Comparison of ENCODE assay signal across 13 cellular contexts in genomic region chr17:46063239-46063638, GRCh38.
DNase-seq lines count a peak whose midpoint lies in the region; ATAC-seq and TF ChIP-seq lines count a peak whose summit lies in the region.
"Had no signal": no experiment of that assay in that cellular context is flagged by ENCODE, and none has a peak within 500 bp of the region (broad histone marks: within the 10 kb centered on the region; RNA-seq: fewer than 3 reads in every experiment).

No MANE protein-coding gene starts in this region.

- no peaks in the 10 kb centered on the region for H4K20me1 ChIP-seq in Karpas-422 (ENCODE audit: insufficient read depth, low read depth, low read length)

- H3K27me3 ChIP-seq in kidney epithelial cell (ENCODE audit: control insufficient read depth, insufficient read depth, low read length), result no peaks in the 10 kb centered on the region
- H3K27me3 ChIP-seq in Karpas-422 (ENCODE audit: low read length), result no peaks in the 10 kb centered on the region
- H3K27me3 ChIP-seq: BE2C had no signal

- H3K9me3 Mint-ChIP-seq in stimulated activated naive CD8-positive, alpha-beta T cell treated with anti-CD3 and anti-CD28 coated beads, Interleukin-15, Interleukin-2, amounts not matched to agents 100 ng/mL and 50 ng/mL, for 24 hours, result no peaks in the 10 kb centered on the region
- H3K9me3 Mint-ChIP-seq in stimulated activated naive CD8-positive, alpha-beta T cell treated with anti-CD3 and anti-CD28 coated beads, Interleukin-15, amount 100 ng/mL, for 72 hours, result no peaks in the 10 kb centered on the region
- H3K9me3 Mint-ChIP-seq: activated T-helper 2 cell treated with anti-CD3 and anti-CD28 coated beads, Interferon-gamma antibody, Interleukin-2, Interleukin-4, amounts not matched to agents 10 μg/mL and 5 μg/mL and 100 μg/mL, durations not matched to agents 14 hours and 24 hours and 36 hours; effector memory CD8-positive, alpha-beta T cell had no signal

- ATAC-seq in stimulated activated naive CD8-positive, alpha-beta T cell treated with anti-CD3 and anti-CD28 coated beads, Interleukin-15, amount 100 ng/mL, for 72 hours, result no peak
- ATAC-seq in GM19324 (IDR thresholded peaks at IDR 0.05; ENCODE audit: low FRiP score, unreplicated experiment) (no peak), HG03378 (IDR thresholded peaks at IDR 0.05; ENCODE audit: unreplicated experiment) (no peak)
- ATAC-seq: effector memory CD8-positive, alpha-beta T cell; sciatic nerve had no signal

- H3K27me3 Mint-ChIP-seq in stimulated activated naive CD8-positive, alpha-beta T cell treated with anti-CD3 and anti-CD28 coated beads, Interleukin-15, Interleukin-2, amounts not matched to agents 100 ng/mL and 50 ng/mL, for 24 hours, result no peaks in the 10 kb centered on the region
- H3K27me3 Mint-ChIP-seq in stimulated activated naive CD8-positive, alpha-beta T cell treated with anti-CD3 and anti-CD28 coated beads, Interleukin-15, amount 100 ng/mL, for 72 hours, result no peaks in the 10 kb centered on the region
- H3K27me3 Mint-ChIP-seq: effector memory CD8-positive, alpha-beta T cell had no signal

- DNase-seq in stimulated activated naive CD8-positive, alpha-beta T cell treated with anti-CD3 and anti-CD28 coated beads, Interleukin-15, amount 100 ng/mL, for 72 hours, result no peak
- DNase-seq in astrocyte of the hippocampus (ENCODE audit: low read depth, low spot score), result peak; percentile 63
- DNase-seq in kidney epithelial cell (ENCODE audit: low read depth), result peak; percentile 70
- no peak for DNase-seq in NCI-H524 (lab: John Stamatoyannopoulos, UW)
- no peak for DNase-seq in Karpas-422
- DNase-seq: BE2C; effector memory CD8-positive, alpha-beta T cell had no signal

- H3K27ac Mint-ChIP-seq in stimulated activated naive CD8-positive, alpha-beta T cell treated with anti-CD3 and anti-CD28 coated beads, Interleukin-15, Interleukin-2, amounts not matched to agents 100 ng/mL and 50 ng/mL, for 24 hours, result peak overlapping the region; percentile 45
- no peak overlapping the region for H3K27ac Mint-ChIP-seq in stimulated activated naive CD8-positive, alpha-beta T cell treated with anti-CD3 and anti-CD28 coated beads, Interleukin-15, amount 100 ng/mL, for 72 hours
- H3K27ac Mint-ChIP-seq: activated T-helper 2 cell treated with anti-CD3 and anti-CD28 coated beads, Interferon-gamma antibody, Interleukin-2, Interleukin-4, amounts not matched to agents 10 μg/mL and 5 μg/mL and 100 μg/mL, durations not matched to agents 14 hours and 24 hours and 36 hours had no signal

- H3K9ac ChIP-seq in Karpas-422 (ENCODE audit: low read length), result no peak overlapping the region

- H2AFZ ChIP-seq in Karpas-422 (ENCODE audit: low read length), result no peak overlapping the region

- H3K36me3 Mint-ChIP-seq in stimulated activated naive CD8-positive, alpha-beta T cell treated with anti-CD3 and anti-CD28 coated beads, Interleukin-15, Interleukin-2, amounts not matched to agents 100 ng/mL and 50 ng/mL, for 24 hours (ENCODE audit: low read depth), result peaks cover 72% of the 10 kb centered on the region

- peaks cover 25% of the 10 kb centered on the region for H3K4me1 Mint-ChIP-seq in stimulated activated naive CD8-positive, alpha-beta T cell treated with anti-CD3 and anti-CD28 coated beads, Interleukin-15, Interleukin-2, amounts not matched to agents 100 ng/mL and 50 ng/mL, for 24 hours (ENCODE audit: low read depth)
- H3K4me1 Mint-ChIP-seq in stimulated activated naive CD8-positive, alpha-beta T cell treated with anti-CD3 and anti-CD28 coated beads, Interleukin-15, amount 100 ng/mL, for 72 hours, result peaks cover 21% of the 10 kb centered on the region

- H3K4me3 Mint-ChIP-seq in stimulated activated naive CD8-positive, alpha-beta T cell treated with anti-CD3 and anti-CD28 coated beads, Interleukin-15, Interleukin-2, amounts not matched to agents 100 ng/mL and 50 ng/mL, for 24 hours, result no peak overlapping the region
- no peak overlapping the region for H3K4me3 Mint-ChIP-seq in stimulated activated naive CD8-positive, alpha-beta T cell treated with anti-CD3 and anti-CD28 coated beads, Interleukin-15, amount 100 ng/mL, for 72 hours
- H3K4me3 Mint-ChIP-seq: effector memory CD8-positive, alpha-beta T cell had no signal

- H3K79me2 ChIP-seq in Karpas-422 (ENCODE audit: low read length), result peaks cover 86% of the 10 kb centered on the region

- H3K9me2 ChIP-seq in Karpas-422 (replicated peaks; ENCODE audit: insufficient read depth, low read length), result no peaks in the 10 kb centered on the region

- no peak overlapping the region for H3K4me2 ChIP-seq in Karpas-422 (ENCODE audit: low read depth, low read length, poor library complexity, severe bottlenecking)

- H3K4me3 ChIP-seq in kidney epithelial cell (ENCODE audit: low read depth, low read length), result no peak overlapping the region
- H3K4me3 ChIP-seq in Karpas-422 (ENCODE audit: low read length), result no peak overlapping the region
- H3K4me3 ChIP-seq: lung had no signal

- H3K36me3 ChIP-seq in kidney epithelial cell (ENCODE audit: control insufficient read depth, insufficient read depth, low read length) (no peaks in the 10 kb centered on the region), Karpas-422 (ENCODE audit: insufficient read depth, low read length) (peaks cover 39% of the 10 kb centered on the region; the same call in 1 of the 2 replicates)

- H3K27ac ChIP-seq in Karpas-422 (ENCODE audit: low read length), result no peak overlapping the region

- 0 out of 2 replicates have a peak, but pooled peaks cover 3% of the 10 kb centered on the region for H3K4me1 ChIP-seq in Karpas-422 (ENCODE audit: low read length)
- H3K4me1 ChIP-seq: BE2C had no signal

- no peak for TF ChIP-seq CTCF in kidney epithelial cell (IDR thresholded peaks at IDR 0.05; ENCODE audit: insufficient read depth, low read length, poor library complexity, severe bottlenecking)

- no peaks in the 10 kb centered on the region for H3K9me3 ChIP-seq in Karpas-422 (ENCODE audit: low read length)
- H3K9me3 ChIP-seq: BE2C had no signal

Comparison
In these comparisons a context has a peak if more than half of its experiments do, and no peak if none do; other contexts are left out.
1. DNase-seq: peak in astrocyte of the hippocampus (single experiment) and kidney epithelial cell (single experiment); none in stimulated activated naive CD8-positive, alpha-beta T cell treated with anti-CD3 and anti-CD28 coated beads, Interleukin-15, amount 100 ng/mL, for 72 hours (0 of 2), NCI-H524 (0 of 2) and Karpas-422 (single experiment).